ENCODE assay signal across 10 cellular contexts in genomic region chr12:3698218-3698974, GRCh38. TPM values are rescaled to one million over a fixed set of nuclear protein-coding genes. Genes with fewer than 3 reads are reported as not detected.
A peak's percentile ranks its signal among the peaks of the same experiment; 100 is the strongest.
DNase-seq lines count a peak whose midpoint lies in the region; ATAC-seq and TF ChIP-seq lines count a peak whose summit lies in the region.
"Had no signal": no experiment of that assay in that cellular context is flagged by ENCODE, and none has a peak within 500 bp of the region (broad histone marks: within the 10 kb centered on the region; RNA-seq: fewer than 3 reads in every experiment).

No MANE protein-coding gene starts in this region.

- intact Hi-C loops in activated naive CD4-positive, alpha-beta T cell treated with anti-CD3 and anti-CD28 coated beads for 36 hours (cut with micrococcal nuclease) = no loop called here
- intact Hi-C loops in naive thymus-derived CD4-positive, alpha-beta T cell (cut with micrococcal nuclease) = no loop called here

- no peaks in the 10 kb centered on the region for H3K4me1 ChIP-seq in naive thymus-derived CD4-positive, alpha-beta T cell (ENCODE audit: control insufficient read depth in 2 of 2, insufficient read depth in 2 of 2, low read length in 2 of 2)
- H3K4me1 ChIP-seq: parathyroid adenoma had no signal

- H3K4me3 Mint-ChIP-seq in glutamatergic neuron (ENCODE audit: unreplicated experiment) = peak overlapping the region; percentile 39
- no peak overlapping the region for H3K4me3 Mint-ChIP-seq in naive thymus-derived CD8-positive, alpha-beta T cell
- no peak overlapping the region for H3K4me3 Mint-ChIP-seq in activated naive CD4-positive, alpha-beta T cell treated with anti-CD3 and anti-CD28 coated beads for 36 hours
- no peak overlapping the region for H3K4me3 Mint-ChIP-seq in naive thymus-derived CD4-positive, alpha-beta T cell

- peaks cover 7% of the 10 kb centered on the region for H3K9me3 Mint-ChIP-seq in glutamatergic neuron (ENCODE audit: unreplicated experiment)
- H3K9me3 Mint-ChIP-seq in naive thymus-derived CD8-positive, alpha-beta T cell = peaks cover 0 to 6% (median 0%) of the 10 kb centered on the region in 9 donors
- H3K9me3 Mint-ChIP-seq in activated naive CD4-positive, alpha-beta T cell treated with anti-CD3 and anti-CD28 coated beads for 36 hours = peaks cover under 1% of the 10 kb centered on the region
- H3K9me3 Mint-ChIP-seq in naive thymus-derived CD4-positive, alpha-beta T cell = peaks cover 0 to 4% (median 0%) of the 10 kb centered on the region in 11 donors

- no peak overlapping the region for H3K27ac Mint-ChIP-seq in glutamatergic neuron (ENCODE audit: unreplicated experiment)
- H3K27ac Mint-ChIP-seq in naive thymus-derived CD8-positive, alpha-beta T cell = peak overlapping the region in 1 of 10 donors; percentile 34
- no peak overlapping the region for H3K27ac Mint-ChIP-seq in activated naive CD4-positive, alpha-beta T cell treated with anti-CD3 and anti-CD28 coated beads for 36 hours
- peak overlapping the region in 1 of 9 donors; percentile 30 for H3K27ac Mint-ChIP-seq in naive thymus-derived CD4-positive, alpha-beta T cell

- POLR2A ChIA-PET in AG04450 (lab: Yijun Ruan, JAX) = interaction anchor here (0.9 to 1.3 kb wide), 3 partner anchors 15 to 55 kb away, joined by 3 read pairs; partner anchors contain the start of gene CRACR2A
- POLR2A ChIA-PET in naive thymus-derived CD8-positive, alpha-beta T cell (lab: Charles Lee) = no interaction called here
- POLR2A ChIA-PET in naive thymus-derived CD4-positive, alpha-beta T cell (lab: Charles Lee) = no interaction called here

- H3K27me3 ChIP-seq in AG04450 (ENCODE audit: control insufficient read depth, insufficient read depth, low read length) (no peaks in the 10 kb centered on the region), MG63 (no peaks in the 10 kb centered on the region)
- H3K27me3 ChIP-seq in naive thymus-derived CD4-positive, alpha-beta T cell (ENCODE audit: control insufficient read depth in 2 of 2, insufficient read depth in 2 of 2, low read length in 2 of 2) = no peaks in the 10 kb centered on the region

- H3K27me3 Mint-ChIP-seq in glutamatergic neuron (ENCODE audit: unreplicated experiment) = peaks cover 1% of the 10 kb centered on the region
- no peaks in the 10 kb centered on the region for H3K27me3 Mint-ChIP-seq in naive thymus-derived CD8-positive, alpha-beta T cell
- H3K27me3 Mint-ChIP-seq in activated naive CD4-positive, alpha-beta T cell treated with anti-CD3 and anti-CD28 coated beads for 36 hours (ENCODE audit: low read depth) = no peaks in the 10 kb centered on the region
- H3K27me3 Mint-ChIP-seq in naive thymus-derived CD4-positive, alpha-beta T cell = no peaks in the 10 kb centered on the region

- TF ChIP-seq CTCF in AG04450 (IDR thresholded peaks at IDR 0.05; ENCODE audit: low read depth, low read length) (no peak), glutamatergic neuron (IDR thresholded peaks at IDR 0.05; ENCODE audit: partially characterized antibody, unreplicated experiment) (no peak)

- CTCF ChIA-PET in AG04450 (lab: Charles Lee) = interaction anchor here (1.1 to 4.5 kb wide), 4 partner anchors 11 to 399 kb away, joined by 3 to 28 read pairs (median 7); no protein-coding TSS in a partner anchor
- CTCF ChIA-PET in activated naive CD4-positive, alpha-beta T cell treated with anti-CD3 and anti-CD28 coated beads for 36 hours (lab: Charles Lee) = no interaction called here
- CTCF ChIA-PET in naive thymus-derived CD4-positive, alpha-beta T cell (lab: Charles Lee) = no interaction called here

- H3K27ac ChIP-seq in AG04450 (ENCODE audit: low read depth, low read length) = peak overlapping the region; percentile 98
- no peak overlapping the region for H3K27ac ChIP-seq in naive thymus-derived CD4-positive, alpha-beta T cell (ENCODE audit: low read depth, low read length)
- H3K27ac ChIP-seq: cardiac muscle cell, parathyroid adenoma had no signal

- H3K9me3 ChIP-seq in AG04450 (ENCODE audit: control insufficient read depth, insufficient read depth, low read length) = no peaks in the 10 kb centered on the region
- H3K9me3 ChIP-seq in MG63 = peaks cover 2% of the 10 kb centered on the region
- no peaks in the 10 kb centered on the region for H3K9me3 ChIP-seq in naive thymus-derived CD4-positive, alpha-beta T cell (ENCODE audit: control insufficient read depth in 2 of 3, low read length in 3 of 3)

- H3K36me3 ChIP-seq in MG63 = peaks cover 9% of the 10 kb centered on the region
- peaks cover 0 to 47% (median 3%) of the 10 kb centered on the region in 3 experiments for H3K36me3 ChIP-seq in naive thymus-derived CD4-positive, alpha-beta T cell (ENCODE audit: control insufficient read depth in 2 of 3, insufficient read depth in 3 of 3, low read length in 3 of 3)
- H3K36me3 ChIP-seq: cardiac muscle cell had no signal

- peaks cover 5% of the 10 kb centered on the region for H3K36me3 Mint-ChIP-seq in glutamatergic neuron (ENCODE audit: unreplicated experiment)
- H3K36me3 Mint-ChIP-seq in naive thymus-derived CD8-positive, alpha-beta T cell = peaks cover 16 to 53% (median 51%) of the 10 kb centered on the region in 3 donors
- peaks cover 14% of the 10 kb centered on the region for H3K36me3 Mint-ChIP-seq in activated naive CD4-positive, alpha-beta T cell treated with anti-CD3 and anti-CD28 coated beads for 36 hours (ENCODE audit: low read depth)
- peaks cover 15 to 60% (median 39%) of the 10 kb centered on the region in 5 donors for H3K36me3 Mint-ChIP-seq in naive thymus-derived CD4-positive, alpha-beta T cell

- H3K4me3 ChIP-seq in AG04450 (ENCODE audit: low read depth, low read length) (no peak overlapping the region), MG63 (no peak overlapping the region)
- H3K4me3 ChIP-seq in naive thymus-derived CD4-positive, alpha-beta T cell (ENCODE audit: low read length) = no peak overlapping the region
- H3K4me3 ChIP-seq: cardiac muscle cell had no signal

- no peak for ATAC-seq in GM18867 (IDR thresholded peaks at IDR 0.05; ENCODE audit: unreplicated experiment)
- ATAC-seq in naive thymus-derived CD8-positive, alpha-beta T cell = no peak
- no peak for ATAC-seq in naive thymus-derived CD4-positive, alpha-beta T cell

- H3K4me1 Mint-ChIP-seq in glutamatergic neuron (ENCODE audit: low read depth, unreplicated experiment) = peaks cover 12% of the 10 kb centered on the region
- H3K4me1 Mint-ChIP-seq in naive thymus-derived CD8-positive, alpha-beta T cell = peaks cover 3 to 12% (median 10%) of the 10 kb centered on the region in 4 donors
- no peaks in the 10 kb centered on the region for H3K4me1 Mint-ChIP-seq in activated naive CD4-positive, alpha-beta T cell treated with anti-CD3 and anti-CD28 coated beads for 36 hours (ENCODE audit: low read depth)
- peaks cover 0 to 11% (median 4%) of the 10 kb centered on the region in 7 donors for H3K4me1 Mint-ChIP-seq in naive thymus-derived CD4-positive, alpha-beta T cell

- DNase-seq in AG04450 (ENCODE audit: low read depth, low spot score) (peak; percentile 82), MG63 (peak; percentile 66), SHP77 (lab: John Stamatoyannopoulos, UW) (peak; percentile 68 to 84), glutamatergic neuron (no peak)
- DNase-seq in naive thymus-derived CD8-positive, alpha-beta T cell = no peak
- no peak for DNase-seq in activated naive CD4-positive, alpha-beta T cell treated with anti-CD3 and anti-CD28 coated beads for 36 hours
- no peak for DNase-seq in naive thymus-derived CD4-positive, alpha-beta T cell

RNA-seq across cellular contexts. Expression of gene CRACR2A, which starts 54.5 kb away (rescaled TPM):
- polyA plus RNA-seq in AG04450 (2011; rRNA removed) = 1.1 TPM in 2 replicates
- 0.74 and 0.83 TPM in 2 replicates for polyA minus RNA-seq in AG04450 (2011; rRNA and poly(A)+ RNA removed)
- total RNA-seq in MG63 (2014; rRNA removed; shearing (Covaris generic); ENCODE audit: low replicate concordance) = 9.5 and 13.8 TPM in 2 replicates
- 4.5 TPM for total RNA-seq in glutamatergic neuron (ENCODE audit: unreplicated experiment)
- 10 to 100 TPM; 25.3 to 26.3 TPM for total RNA-seq in naive thymus-derived CD8-positive, alpha-beta T cell
- 10 to 100 TPM in 2 of 3 donors, 1 to 10 TPM in 1; 7.7 to 17.2 (median 16.3) TPM for polyA plus RNA-seq in naive thymus-derived CD8-positive, alpha-beta T cell
- total RNA-seq in activated naive CD4-positive, alpha-beta T cell treated with anti-CD3 and anti-CD28 coated beads for 36 hours = 10 to 100 TPM; 19.0 to 20.7 TPM
- total RNA-seq in naive thymus-derived CD4-positive, alpha-beta T cell = 10 to 100 TPM; 31.4 to 40.3 (median 39.4) TPM
- 10 to 100 TPM in 1 of 2 donors, 1 to 10 TPM in 1; 8.2 to 19.9 TPM for polyA plus RNA-seq in naive thymus-derived CD4-positive, alpha-beta T cell
- polyA plus RNA-seq: cardiac muscle cell had no signal

Comparison
In these comparisons a context has a peak if more than half of its experiments do, and no peak if none do; other contexts are left out.
1. DNase-seq: peak in AG04450 (single experiment), MG63 (single experiment) and SHP77 (2 of 2); none in glutamatergic neuron (single experiment), naive thymus-derived CD8-positive, alpha-beta T cell (0 of 10), activated naive CD4-positive, alpha-beta T cell treated with anti-CD3 and anti-CD28 coated beads for 36 hours (single experiment) and naive thymus-derived CD4-positive, alpha-beta T cell (0 of 9).